1 cellular context compared by ENCODE assay signal in genomic region chr16:22007159-22007508, GRCh38.
TF ChIP-seq lines count a peak whose summit lies in the region.

No MANE protein-coding gene starts in this region.

TF ChIP-seq in H1, 55 proteins besides CTCF, POLR2A, EP300 and RAD21:
- TF ChIP-seq TEAD4 (IDR thresholded peaks at IDR 0.05; ENCODE audit: low read depth, low read length) (no peak), TAF1 (IDR thresholded peaks at IDR 0.05; ENCODE audit: low read depth, low read length) (no peak), SIX5 (IDR thresholded peaks at IDR 0.05; ENCODE audit: low read depth, low read length) (no peak), FOSL1 (IDR thresholded peaks at IDR 0.05; ENCODE audit: insufficient read depth, low read depth, low read length) (no peak), SIRT6 (IDR thresholded peaks at IDR 0.05; ENCODE audit: low read length) (no peak), EZH2 (IDR thresholded peaks at IDR 0.05; ENCODE audit: low read depth, low read length, severe bottlenecking) (peak; percentile 47), SP1 (IDR thresholded peaks at IDR 0.05; ENCODE audit: low read depth, low read length) (no peak)
TF ChIP-seq in H1: peak in this region for 1.
